Comparison of ENCODE assay signal across 8 cellular contexts in genomic region chr11:129881570-129882170, GRCh38. TPM values are rescaled to one million over a fixed set of nuclear protein-coding genes. Genes with fewer than 3 reads are reported as not detected.
A peak's percentile ranks its signal among the peaks of the same experiment; 100 is the strongest.
DNase-seq lines count a peak whose midpoint lies in the region; ATAC-seq and TF ChIP-seq lines count a peak whose summit lies in the region.

No MANE protein-coding gene starts in this region.

- DNase-seq in CD4-positive, alpha-beta T cell: peak; percentile 21 to 60 (median 42)
- no peak for DNase-seq in LNCaP clone FGC (ENCODE audit: low read depth)
- peak; percentile 57 for DNase-seq in activated CD8-positive, alpha-beta memory T cell treated with anti-CD3 and anti-CD28 coated beads, Interleukin-2, amount 10 ng/mL, durations not matched to agents 7 days and 5 days
- peak; percentile 40 for DNase-seq in fibroblast of pulmonary artery (ENCODE audit: low read depth)
- peak; percentile 25 for DNase-seq in stimulated activated CD4-positive, alpha-beta T cell treated with anti-CD3 and anti-CD28 coated beads, Interleukin-1b, Interleukin-23, amount 100 ng/mL, for 48 hours
- no peak for DNase-seq in SHP77 treated with DMSO at 0.1 percent for 48 hours (lab: John Stamatoyannopoulos, UW)
- DNase-seq in NCI-H187 (lab: John Stamatoyannopoulos, UW): no peak

- no peak overlapping the region for H3K4me3 Mint-ChIP-seq in CD4-positive, alpha-beta T cell
- H3K4me3 Mint-ChIP-seq in activated CD8-positive, alpha-beta memory T cell treated with anti-CD3 and anti-CD28 coated beads, Interleukin-2, amount 10 ng/mL, durations not matched to agents 7 days and 5 days: no peak overlapping the region

- peaks cover 100% of the 10 kb centered on the region for H3K36me3 Mint-ChIP-seq in CD4-positive, alpha-beta T cell (ENCODE audit: low read depth)
- H3K36me3 Mint-ChIP-seq in activated CD8-positive, alpha-beta memory T cell treated with anti-CD3 and anti-CD28 coated beads, Interleukin-2, amount 10 ng/mL, durations not matched to agents 7 days and 5 days: peaks cover 52% of the 10 kb centered on the region

- POLR2A ChIA-PET in CD4-positive, alpha-beta T cell (lab: Charles Lee): interaction anchor here (0.7 to 1.2 kb wide), 3 partner anchors 13 to 28 kb away, joined by 3 to 6 read pairs (median 5); no protein-coding TSS in a partner anchor

- no peaks in the 10 kb centered on the region for H3K27me3 ChIP-seq in CD4-positive, alpha-beta T cell (ENCODE audit: control insufficient read depth, insufficient read depth, low read length)

- CTCF ChIA-PET in CD4-positive, alpha-beta T cell (lab: Charles Lee): interaction anchor here (0.8 to 1.8 kb wide), 6 partner anchors 13 to 251 kb away, joined by 4 to 6 read pairs (median 5); partner anchors contain the start of gene NFRKB
- CTCF ChIA-PET in activated CD8-positive, alpha-beta memory T cell treated with anti-CD3 and anti-CD28 coated beads, Interleukin-2, amount 10 ng/mL, durations not matched to agents 7 days and 5 days (lab: Charles Lee): interaction anchor here (1.2 to 4.9 kb wide), 4 partner anchors 9 to 251 kb away, joined by 3 to 22 read pairs (median 4); no protein-coding TSS in a partner anchor

- no peak overlapping the region for H3K27ac ChIP-seq in CD4-positive, alpha-beta T cell (ENCODE audit: low read depth, low read length)

- H3K27ac Mint-ChIP-seq in CD4-positive, alpha-beta T cell: no peak overlapping the region
- H3K27ac Mint-ChIP-seq in activated CD8-positive, alpha-beta memory T cell treated with anti-CD3 and anti-CD28 coated beads, Interleukin-2, amount 10 ng/mL, durations not matched to agents 7 days and 5 days: no peak overlapping the region

- intact Hi-C loops in CD4-positive, alpha-beta T cell (cut with DNase I, micrococcal nuclease): loop anchor here in 1 of 2 experiments (2.0 kb wide), 2 partner anchors 13 to 251 kb away; partner anchors contain the start of gene NFRKB

- H3K4me1 Mint-ChIP-seq in CD4-positive, alpha-beta T cell (ENCODE audit: low read depth): peaks cover 4% of the 10 kb centered on the region
- no peaks in the 10 kb centered on the region for H3K4me1 Mint-ChIP-seq in activated CD8-positive, alpha-beta memory T cell treated with anti-CD3 and anti-CD28 coated beads, Interleukin-2, amount 10 ng/mL, durations not matched to agents 7 days and 5 days

- H3K27me3 Mint-ChIP-seq in CD4-positive, alpha-beta T cell: no peaks in the 10 kb centered on the region
- no peaks in the 10 kb centered on the region for H3K27me3 Mint-ChIP-seq in activated CD8-positive, alpha-beta memory T cell treated with anti-CD3 and anti-CD28 coated beads, Interleukin-2, amount 10 ng/mL, durations not matched to agents 7 days and 5 days

- H3K9me3 Mint-ChIP-seq in CD4-positive, alpha-beta T cell: no peaks in the 10 kb centered on the region
- no peaks in the 10 kb centered on the region for H3K9me3 Mint-ChIP-seq in activated CD8-positive, alpha-beta memory T cell treated with anti-CD3 and anti-CD28 coated beads, Interleukin-2, amount 10 ng/mL, durations not matched to agents 7 days and 5 days (ENCODE audit: low read depth)

- peak; percentile 55 for TF ChIP-seq CTCF in CD4-positive, alpha-beta T cell (IDR thresholded peaks at IDR 0.05)
- TF ChIP-seq CTCF in LNCaP clone FGC (IDR thresholded peaks at IDR 0.05; ENCODE audit: control insufficient read depth, extremely low read depth, insufficient read depth): peak; percentile 62
- peak; percentile 65 for TF ChIP-seq CTCF in fibroblast of pulmonary artery (IDR thresholded peaks at IDR 0.05; ENCODE audit: low read length, missing control alignments)

- no peaks in the 10 kb centered on the region for H3K9me3 ChIP-seq in CD4-positive, alpha-beta T cell (ENCODE audit: control insufficient read depth, low read length)

- peak; percentile 87 for ATAC-seq in CD4-positive, alpha-beta T cell (ENCODE audit: poor library complexity)
- ATAC-seq in GM19035 (IDR thresholded peaks at IDR 0.05; ENCODE audit: unreplicated experiment): peak; percentile 58
- ATAC-seq in activated CD8-positive, alpha-beta memory T cell treated with anti-CD3 and anti-CD28 coated beads, Interleukin-2, amount 10 ng/mL, durations not matched to agents 7 days and 5 days: peak; percentile 51

- H3K4me3 ChIP-seq in LNCaP clone FGC (ENCODE audit: low read depth, low read length) (no peak overlapping the region), fibroblast of pulmonary artery (replicated peaks; ENCODE audit: low read depth, low read length) (no peak overlapping the region)

RNA-seq across cellular contexts. Expression of gene NFRKB, which starts 13.7 kb away (rescaled TPM):
- total RNA-seq in CD4-positive, alpha-beta T cell: 10 to 100 TPM; 61.7 to 64.5 TPM
- 10 to 100 TPM; 31.8 to 39.9 TPM for total RNA-seq in activated CD8-positive, alpha-beta memory T cell treated with anti-CD3 and anti-CD28 coated beads, Interleukin-2, amount 10 ng/mL, durations not matched to agents 7 days and 5 days

Comparison
In these comparisons a context has a peak if more than half of its experiments do, and no peak if none do; other contexts are left out.
1. DNase-seq: peak in CD4-positive, alpha-beta T cell (10 of 10), activated CD8-positive, alpha-beta memory T cell treated with anti-CD3 and anti-CD28 coated beads, Interleukin-2, amount 10 ng/mL, durations not matched to agents 7 days and 5 days (single experiment), fibroblast of pulmonary artery (single experiment) and stimulated activated CD4-positive, alpha-beta T cell treated with anti-CD3 and anti-CD28 coated beads, Interleukin-1b, Interleukin-23, amount 100 ng/mL, for 48 hours (single experiment); none in LNCaP clone FGC (single experiment), SHP77 treated with DMSO at 0.1 percent for 48 hours (single experiment) and NCI-H187 (0 of 2).
2. Peak in every context shown above with its lines, with median percentiles within 50 percentile points of each other: ATAC-seq and CTCF ChIP-seq.